In genomic region chr12:121038861-121039654, GRCh38 we compare ENCODE assay signal across 8 cellular contexts. TPM values are rescaled to one million over a fixed set of nuclear protein-coding genes. Genes with fewer than 3 reads are reported as not detected.
DNase-seq lines count a peak whose midpoint lies in the region; ATAC-seq and TF ChIP-seq lines count a peak whose summit lies in the region.

Gene OASL, minus strand, starts transcription at chr12:121039246. Its CDS starts 275 bp downstream, at chr12:121038971.

- no peak within 1 kb of the TSS for H3K14ac ChIP-seq in IMR-90 (replicated peaks; ENCODE audit: low read depth, low read length)
- no peak within 1 kb of the TSS for H3K14ac ChIP-seq in trophoblast cell (ENCODE audit: low read length)

- H2BK5ac ChIP-seq in IMR-90 (ENCODE audit: low read depth, low read length, poor library complexity, severe bottlenecking) (no peak within 1 kb of the TSS), trophoblast cell (ENCODE audit: low read depth, low read length, poor library complexity) (no peak within 1 kb of the TSS)

- H4K8ac ChIP-seq in IMR-90 (ENCODE audit: low read depth in 2 of 2, low read length in 2 of 2), result no peak within 1 kb of the TSS
- no peak within 1 kb of the TSS for H4K8ac ChIP-seq in trophoblast cell (ENCODE audit: low read depth, low read length)

- H3K4ac ChIP-seq in IMR-90 (ENCODE audit: low read depth, low read length) (no peak within 1 kb of the TSS), trophoblast cell (ENCODE audit: low read depth, low read length) (no peak within 1 kb of the TSS)

- H2AK9ac ChIP-seq in IMR-90 (replicated peaks; ENCODE audit: low read depth, low read length, poor library complexity), result no peak within 1 kb of the TSS

- no peak for DNase-seq in IMR-90
- peak; percentile 79 for DNase-seq in activated CD4-positive, alpha-beta memory T cell treated with anti-CD3 and anti-CD28 coated beads, Interleukin-2, amount 10 ng/mL, durations not matched to agents 7 days and 5 days
- peak; percentile 19 to 45 for DNase-seq in trophoblast cell
- DNase-seq in smooth muscle cell (lab: John Stamatoyannopoulos, UW; ENCODE audit: unreplicated experiment), result no peak
- DNase-seq in NCI-H146 treated with DMSO at 0.1 percent for 48 hours (lab: John Stamatoyannopoulos, UW; ENCODE audit: unreplicated experiment), result no peak

- H4K91ac ChIP-seq in IMR-90 (ENCODE audit: insufficient read depth, low read depth, low read length) (no peak within 1 kb of the TSS), trophoblast cell (ENCODE audit: low read depth, low read length) (no peak within 1 kb of the TSS)

- no peak for TF ChIP-seq CTCF in IMR-90 (conservative IDR thresholded peaks at IDR 0.05; ENCODE audit: low read depth, low read length)
- TF ChIP-seq CTCF in smooth muscle cell (IDR thresholded peaks at IDR 0.05; ENCODE audit: borderline replicate concordance, insufficient read depth, poor library complexity, severe bottlenecking), result no peak

- no peak for TF ChIP-seq POLR2A in IMR-90 (IDR thresholded peaks at IDR 0.05; ENCODE audit: low read depth, low read length)

- no peaks in the 10 kb centered on the region for H3K79me2 ChIP-seq in trophoblast cell (ENCODE audit: control insufficient read depth, insufficient read depth, low read length, poor library complexity)
- no peaks in the 10 kb centered on the region for H3K79me2 ChIP-seq in smooth muscle cell (ENCODE audit: low read depth)

- H2BK15ac ChIP-seq in IMR-90 (ENCODE audit: low read depth, low read length), result no peak within 1 kb of the TSS

- H2BK12ac ChIP-seq in trophoblast cell (ENCODE audit: low read length), result no peak within 1 kb of the TSS

- no TSS peak for BruUV-seq in IMR-90 (replicated peaks; lab: Mats Ljungman, UMichigan)

- no peak within 1 kb of the TSS; the same call in 1 of the 2 replicates for H3K56ac ChIP-seq in IMR-90 (ENCODE audit: extremely low read depth, insufficient read depth, low read length)

- H3K9me1 ChIP-seq in IMR-90 (ENCODE audit: insufficient read depth, low read length), result 0 out of 2 replicates have a peak, but pooled peaks cover 2% of the 10 kb centered on the region

- peaks cover 22% of the 10 kb centered on the region for H3K27me3 Mint-ChIP-seq in activated CD4-positive, alpha-beta memory T cell treated with anti-CD3 and anti-CD28 coated beads, Interleukin-2, amount 10 ng/mL, durations not matched to agents 7 days and 5 days

- H3K23ac ChIP-seq in IMR-90 (ENCODE audit: low read depth, low read length) (no peak within 1 kb of the TSS; the same call in 1 of the 2 replicates), trophoblast cell (ENCODE audit: low read length) (no peak within 1 kb of the TSS)

- 13% methylated on average over 4 of the region's 12 CpGs; no CpG with 5 or more reads in 1 of the 2 experiments for WGBS in IMR-90 (ENCODE audit: extremely low coverage in 2 of 2, insufficient read length in 1 of 2), 2 experiments
- 17 to 18% methylated on average over 12 of the region's 12 CpGs for WGBS in esophagus, 2 donors
- no CpG with 5 or more reads among the region's 12 CpGs for WGBS in trophoblast cell (ENCODE audit: extremely low coverage, insufficient coverage, insufficient read length)
- WGBS in smooth muscle cell (ENCODE audit: low lambda C conversion rate), result 62% methylated on average over 12 of the region's 12 CpGs

- no peak within 1 kb of the TSS for H3K27ac ChIP-seq in BLaER1
- no peak within 1 kb of the TSS for H3K27ac ChIP-seq in IMR-90 (ENCODE audit: insufficient read depth, low read length)
- H3K27ac ChIP-seq in esophagus (ENCODE audit: low read depth in 2 of 2, low read length in 1 of 2), result peak within 1 kb of the TSS; percentile 49 to 69
- no peak within 1 kb of the TSS for H3K27ac ChIP-seq in trophoblast cell (ENCODE audit: low read depth, low read length)
- H3K27ac ChIP-seq in smooth muscle cell (ENCODE audit: low read depth), result no peak within 1 kb of the TSS

- peaks cover 45% of the 10 kb centered on the region for H3K36me3 Mint-ChIP-seq in activated CD4-positive, alpha-beta memory T cell treated with anti-CD3 and anti-CD28 coated beads, Interleukin-2, amount 10 ng/mL, durations not matched to agents 7 days and 5 days (ENCODE audit: low read depth)

- CTCF ChIA-PET in IMR-90 (lab: Yijun Ruan, JAX), result no interaction called here
- CTCF ChIA-PET in activated CD4-positive, alpha-beta memory T cell treated with anti-CD3 and anti-CD28 coated beads, Interleukin-2, amount 10 ng/mL, durations not matched to agents 7 days and 5 days (lab: Charles Lee), result interaction anchor here (0.5 to 3.2 kb wide), 6 partner anchors 10 to 185 kb away, joined by 3 to 33 read pairs (median 5); no protein-coding TSS in a partner anchor

- H3K9me3 ChIP-seq in BLaER1 (no peaks in the 10 kb centered on the region), IMR-90 (ENCODE audit: control insufficient read depth, insufficient read depth, low read length) (no peaks in the 10 kb centered on the region), esophagus (ENCODE audit: control insufficient read depth in 2 of 2, insufficient read depth in 1 of 2, low read depth in 1 of 2, low read length in 1 of 2) (no peaks in the 10 kb centered on the region), trophoblast cell (ENCODE audit: insufficient read depth, low read depth, low read length) (no peaks in the 10 kb centered on the region), smooth muscle cell (replicated peaks; ENCODE audit: low read depth) (no peaks in the 10 kb centered on the region)

- H3K18ac ChIP-seq in IMR-90 (ENCODE audit: low read depth, low read length), result no peak within 1 kb of the TSS
- no peak within 1 kb of the TSS for H3K18ac ChIP-seq in trophoblast cell (ENCODE audit: low read length)

- H3K4me3 ChIP-seq in BLaER1 (peak within 1 kb of the TSS; percentile 30; the same call in 1 of the 2 replicates), IMR-90 (ENCODE audit: insufficient read depth, low read depth, low read length) (no peak within 1 kb of the TSS), esophagus (ENCODE audit: low read depth in 1 of 2, low read length in 2 of 2) (peak within 1 kb of the TSS; percentile 59 to 61), trophoblast cell (ENCODE audit: low read depth, low read length) (no peak within 1 kb of the TSS), smooth muscle cell (no peak within 1 kb of the TSS)

- peak within 1 kb of the TSS; percentile 82 for H2AFZ ChIP-seq in IMR-90 (replicated peaks; ENCODE audit: low read length, poor library complexity)
- H2AFZ ChIP-seq in trophoblast cell (ENCODE audit: insufficient read depth, low read length, poor library complexity), result no peak within 1 kb of the TSS
- H2AFZ ChIP-seq in smooth muscle cell (ENCODE audit: low read depth), result no peak within 1 kb of the TSS

- H4K5ac ChIP-seq in IMR-90 (ENCODE audit: low read depth, low read length), result no peak within 1 kb of the TSS

- H2BK120ac ChIP-seq in IMR-90 (ENCODE audit: low read depth, low read length) (no peak within 1 kb of the TSS), trophoblast cell (ENCODE audit: insufficient read depth, low read length, poor library complexity) (no peak within 1 kb of the TSS)

- no peak within 1 kb of the TSS for H2BK20ac ChIP-seq in IMR-90 (ENCODE audit: low read depth, low read length)

- H3K36me3 ChIP-seq in BLaER1, result no peaks in the 10 kb centered on the region
- H3K36me3 ChIP-seq in IMR-90 (ENCODE audit: control insufficient read depth, insufficient read depth, low read length), result no peaks in the 10 kb centered on the region
- no peaks in the 10 kb centered on the region for H3K36me3 ChIP-seq in esophagus (ENCODE audit: control insufficient read depth in 2 of 2, insufficient read depth in 2 of 2, low read length in 1 of 2)
- no peaks in the 10 kb centered on the region for H3K36me3 ChIP-seq in trophoblast cell (ENCODE audit: control insufficient read depth in 1 of 2, insufficient read depth in 2 of 2, low read length in 2 of 2)
- H3K36me3 ChIP-seq in smooth muscle cell (ENCODE audit: low read depth), result no peaks in the 10 kb centered on the region

- ATAC-seq in GM19468 (IDR thresholded peaks at IDR 0.05; ENCODE audit: extremely low read depth, unreplicated experiment) (peak; percentile 30), IMR-90 (ENCODE audit: low read depth) (peak; percentile 51; the same call in 1 of the 2 replicates)

- no peaks in the 10 kb centered on the region for H3F3A ChIP-seq in smooth muscle cell (ENCODE audit: low read depth)

- H3K27me3 ChIP-seq in BLaER1, result no peaks in the 10 kb centered on the region
- H3K27me3 ChIP-seq in IMR-90 (ENCODE audit: control insufficient read depth, insufficient read depth, low read length), result peaks cover 15% of the 10 kb centered on the region; the same call in 1 of the 2 replicates
- no peaks in the 10 kb centered on the region for H3K27me3 ChIP-seq in esophagus (ENCODE audit: control insufficient read depth in 1 of 2, insufficient read depth in 2 of 2, low read length in 2 of 2)
- H3K27me3 ChIP-seq in trophoblast cell (ENCODE audit: insufficient read depth, low read length), result no peaks in the 10 kb centered on the region
- peaks cover 3% of the 10 kb centered on the region for H3K27me3 ChIP-seq in smooth muscle cell (ENCODE audit: low read depth)

- H3K4me3 Mint-ChIP-seq in activated CD4-positive, alpha-beta memory T cell treated with anti-CD3 and anti-CD28 coated beads, Interleukin-2, amount 10 ng/mL, durations not matched to agents 7 days and 5 days, result peak within 1 kb of the TSS; percentile 99

- POLR2A ChIA-PET in IMR-90 (lab: Charles Lee; ENCODE audit: unreplicated experiment), result no interaction called here
- POLR2A ChIA-PET in activated CD4-positive, alpha-beta memory T cell treated with anti-CD3 and anti-CD28 coated beads, Interleukin-2, amount 10 ng/mL, durations not matched to agents 7 days and 5 days (lab: Charles Lee), result interaction anchor here (0.6 to 4.1 kb wide), 11 partner anchors 9 to 748 kb away, joined by 3 to 32 read pairs (median 3); partner anchors contain the start of gene RNU4-2

- intact Hi-C loops in IMR-90 (cut with micrococcal nuclease), result no loop called here

- H3K27ac Mint-ChIP-seq in activated CD4-positive, alpha-beta memory T cell treated with anti-CD3 and anti-CD28 coated beads, Interleukin-2, amount 10 ng/mL, durations not matched to agents 7 days and 5 days, result peak within 1 kb of the TSS; percentile 98

- peaks cover 42% of the 10 kb centered on the region for H3K4me1 Mint-ChIP-seq in activated CD4-positive, alpha-beta memory T cell treated with anti-CD3 and anti-CD28 coated beads, Interleukin-2, amount 10 ng/mL, durations not matched to agents 7 days and 5 days

- no peak for TF ChIP-seq RAD21 in IMR-90 (IDR thresholded peaks at IDR 0.05; ENCODE audit: low read length)

- no peak within 1 kb of the TSS for H3K9ac ChIP-seq in BLaER1
- no peak within 1 kb of the TSS for H3K9ac ChIP-seq in IMR-90 (ENCODE audit: low read depth, low read length)
- H3K9ac ChIP-seq in trophoblast cell (ENCODE audit: low read length), result no peak within 1 kb of the TSS
- no peak within 1 kb of the TSS for H3K9ac ChIP-seq in smooth muscle cell (ENCODE audit: low read depth)

- no peaks in the 10 kb centered on the region for H3K9me3 Mint-ChIP-seq in activated CD4-positive, alpha-beta memory T cell treated with anti-CD3 and anti-CD28 coated beads, Interleukin-2, amount 10 ng/mL, durations not matched to agents 7 days and 5 days

- in situ Hi-C loops in IMR-90 (cut with MboI; ENCODE audit: low sequenced_read_pairs), result no loop called here

- no peak within 1 kb of the TSS for H2AK5ac ChIP-seq in IMR-90 (ENCODE audit: low read depth, low read length)
- no peak within 1 kb of the TSS for H2AK5ac ChIP-seq in trophoblast cell (ENCODE audit: low read length)

- H3K4me2 ChIP-seq in BLaER1 (peak within 1 kb of the TSS; percentile 64), IMR-90 (ENCODE audit: low read depth, low read length) (peak within 1 kb of the TSS; percentile 49; the same call in 1 of the 2 replicates), trophoblast cell (ENCODE audit: low read length) (no peak within 1 kb of the TSS), smooth muscle cell (no peak within 1 kb of the TSS)

- peak within 1 kb of the TSS; percentile 51 for H4K12ac ChIP-seq in trophoblast cell (ENCODE audit: low read depth, low read length)

- dilution Hi-C loops in IMR-90 (cut with HindIII; ENCODE audit: low sequenced_read_pairs, unreplicated experiment), result no loop called here

- H4K20me1 ChIP-seq in BLaER1, result no peaks in the 10 kb centered on the region
- H4K20me1 ChIP-seq in IMR-90 (ENCODE audit: insufficient read depth, low read length), result no peaks in the 10 kb centered on the region
- H4K20me1 ChIP-seq in smooth muscle cell (ENCODE audit: low read depth), result no peaks in the 10 kb centered on the region

- H3K79me1 ChIP-seq in IMR-90 (ENCODE audit: low read depth in 1 of 2, low read length in 2 of 2) (no peaks in the 10 kb centered on the region), trophoblast cell (ENCODE audit: low read length) (no peaks in the 10 kb centered on the region)

- H3K4me1 ChIP-seq in BLaER1, result peaks cover 22% of the 10 kb centered on the region
- no peaks in the 10 kb centered on the region for H3K4me1 ChIP-seq in IMR-90 (ENCODE audit: control insufficient read depth, insufficient read depth, low read length)
- H3K4me1 ChIP-seq in esophagus (ENCODE audit: control insufficient read depth in 2 of 2, insufficient read depth in 2 of 2, low read length in 1 of 2), result peaks cover 0 to 3% of the 10 kb centered on the region in 2 donors
- H3K4me1 ChIP-seq in trophoblast cell (ENCODE audit: control insufficient read depth in 1 of 2, insufficient read depth in 2 of 2, low read length in 2 of 2), result no peaks in the 10 kb centered on the region
- H3K4me1 ChIP-seq in smooth muscle cell (ENCODE audit: low read depth), result no peaks in the 10 kb centered on the region

RNA-seq across cellular contexts. Expression of gene OASL, which starts in this region (rescaled TPM):
- total RNA-seq in IMR-90 (2012; rRNA removed) (under 0.01 TPM in 2 replicates), smooth muscle cell (0.27 TPM in 1 of 2 replicates, not detected in the other)
- polyA plus RNA-seq in IMR-90 (2012; rRNA removed) (0.05 TPM in 1 of 2 replicates, not detected in the other), esophagus (1 to 10 TPM in 1 of 2 donors, under 1 TPM in 1; 0.90 to 1.9 TPM), smooth muscle cell (not detected in 2 replicates)
- polyA plus RNA-seq in IMR-90 (2012; cell fraction: cytosol; rRNA removed), result not detected in 2 replicates
- not detected in 2 replicates for polyA plus RNA-seq in IMR-90 (2012; cell fraction: nucleus; rRNA removed; ENCODE audit: low replicate concordance)
- total RNA-seq in activated CD4-positive, alpha-beta memory T cell treated with anti-CD3 and anti-CD28 coated beads, Interleukin-2, amount 10 ng/mL, durations not matched to agents 7 days and 5 days, result 100 to 1,000 TPM; 104 to 107 TPM
- polyA plus RNA-seq in trophoblast cell (2013), result not detected in 2 replicates

Comparison
In these comparisons a context has a peak if more than half of its experiments do, and no peak if none do; other contexts are left out.
1. RNA of gene OASL (total RNA-seq): 104 to 107 TPM in activated CD4-positive, alpha-beta memory T cell treated with anti-CD3 and anti-CD28 coated beads, Interleukin-2, amount 10 ng/mL, durations not matched to agents 7 days and 5 days; under 0.01 TPM in IMR-90 and 0.27 TPM in smooth muscle cell; every median in the first group is over 10 times any median in the second.
2. Peak in ATAC-seq and H3K4me2 ChIP-seq in IMR-90; RNA of the gene not detected or under 1 TPM.
3. H3K27ac ChIP-seq: peak in esophagus (2 of 2); none in BLaER1 (single experiment), IMR-90 (single experiment), trophoblast cell (single experiment) and smooth muscle cell (single experiment).
4. H3K4me3 ChIP-seq: peak in BLaER1 (single experiment) and esophagus (2 of 2); none in IMR-90 (single experiment), trophoblast cell (single experiment) and smooth muscle cell (single experiment).
5. DNase-seq: peak in activated CD4-positive, alpha-beta memory T cell treated with anti-CD3 and anti-CD28 coated beads, Interleukin-2, amount 10 ng/mL, durations not matched to agents 7 days and 5 days (single experiment) and trophoblast cell (2 of 2); none in IMR-90 (single experiment), smooth muscle cell (single experiment) and NCI-H146 treated with DMSO at 0.1 percent for 48 hours (single experiment).